22 cellular contexts compared by ENCODE assay signal in genomic region chr19:54458648-54459281, GRCh38. TPM values are rescaled to one million over a fixed set of nuclear protein-coding genes. Genes with fewer than 3 reads are reported as not detected.
A peak's percentile ranks its signal among the peaks of the same experiment; 100 is the strongest.
DNase-seq lines count a peak whose midpoint lies in the region; ATAC-seq and TF ChIP-seq lines count a peak whose summit lies in the region.
"Had no signal": no experiment of that assay in that cellular context is flagged by ENCODE, and none has a peak within 500 bp of the region (broad histone marks: within the 10 kb centered on the region; RNA-seq: fewer than 3 reads in every experiment).

No MANE protein-coding gene starts in this region.

- no peak for DNase-seq in activated CD4-positive, alpha-beta memory T cell treated with anti-CD3 and anti-CD28 coated beads, Interleukin-2, amount 10 ng/mL, durations not matched to agents 7 days and 5 days
- DNase-seq in activated CD4-positive, alpha-beta memory T cell treated with anti-CD3 and anti-CD28 coated beads for 36 hours = no peak
- DNase-seq in activated CD8-positive, alpha-beta T cell treated with anti-CD3 and anti-CD28 coated beads for 36 hours = no peak
- DNase-seq in glutamatergic neuron (no peak), sciatic nerve (ENCODE audit: low spot score) (peak; percentile 60), putamen (ENCODE audit: low spot score) (no peak), foreskin keratinocyte (no peak), amygdala (lab: John Stamatoyannopoulos, UW) (no peak)
- DNase-seq: DMS79 treated with DMSO at 0.1 percent for 48 hours, dorsolateral prefrontal cortex, IMR-90, mesendoderm, NCI-H1930, NCI-H510A, occipital lobe had no signal

- H3K27me3 Mint-ChIP-seq in activated CD4-positive, alpha-beta memory T cell treated with anti-CD3 and anti-CD28 coated beads, Interleukin-2, amount 10 ng/mL, durations not matched to agents 7 days and 5 days = no peaks in the 10 kb centered on the region
- H3K27me3 Mint-ChIP-seq in activated CD4-positive, alpha-beta memory T cell treated with anti-CD3 and anti-CD28 coated beads for 36 hours = no peaks in the 10 kb centered on the region
- no peaks in the 10 kb centered on the region for H3K27me3 Mint-ChIP-seq in activated CD8-positive, alpha-beta T cell treated with anti-CD3 and anti-CD28 coated beads for 36 hours
- peaks cover 12% of the 10 kb centered on the region for H3K27me3 Mint-ChIP-seq in glutamatergic neuron (ENCODE audit: unreplicated experiment)
- H3K27me3 Mint-ChIP-seq: stimulated activated naive CD8-positive, alpha-beta T cell treated with anti-CD3 and anti-CD28 coated beads, Interleukin-15, Interleukin-2, amounts not matched to agents 100 ng/mL and 50 ng/mL, for 24 hours had no signal

- CTCF ChIA-PET in activated CD4-positive, alpha-beta memory T cell treated with anti-CD3 and anti-CD28 coated beads, Interleukin-2, amount 10 ng/mL, durations not matched to agents 7 days and 5 days (lab: Charles Lee) = no interaction called here
- CTCF ChIA-PET in activated CD4-positive, alpha-beta memory T cell treated with anti-CD3 and anti-CD28 coated beads for 36 hours (lab: Charles Lee) = no interaction called here
- CTCF ChIA-PET in activated CD8-positive, alpha-beta T cell treated with anti-CD3 and anti-CD28 coated beads for 36 hours (lab: Charles Lee) = no interaction called here

- H3K27ac ChIP-seq in foreskin keratinocyte = no peak overlapping the region
- H3K27ac ChIP-seq: C4-2B, dorsolateral prefrontal cortex had no signal

- peak overlapping the region; percentile 44 for H3K27ac Mint-ChIP-seq in activated CD4-positive, alpha-beta memory T cell treated with anti-CD3 and anti-CD28 coated beads, Interleukin-2, amount 10 ng/mL, durations not matched to agents 7 days and 5 days
- H3K27ac Mint-ChIP-seq in activated CD4-positive, alpha-beta memory T cell treated with anti-CD3 and anti-CD28 coated beads for 36 hours = no peak overlapping the region
- H3K27ac Mint-ChIP-seq in activated CD8-positive, alpha-beta T cell treated with anti-CD3 and anti-CD28 coated beads for 36 hours = peak overlapping the region; percentile 53
- H3K27ac Mint-ChIP-seq in glutamatergic neuron (ENCODE audit: unreplicated experiment) = peak overlapping the region; percentile 52

- H3K4me1 Mint-ChIP-seq in activated CD4-positive, alpha-beta memory T cell treated with anti-CD3 and anti-CD28 coated beads, Interleukin-2, amount 10 ng/mL, durations not matched to agents 7 days and 5 days = peaks cover 37% of the 10 kb centered on the region
- peaks cover 26% of the 10 kb centered on the region for H3K4me1 Mint-ChIP-seq in activated CD4-positive, alpha-beta memory T cell treated with anti-CD3 and anti-CD28 coated beads for 36 hours (ENCODE audit: low read depth)
- H3K4me1 Mint-ChIP-seq in activated CD8-positive, alpha-beta T cell treated with anti-CD3 and anti-CD28 coated beads for 36 hours (ENCODE audit: low read depth) = peaks cover 22% of the 10 kb centered on the region
- H3K4me1 Mint-ChIP-seq in glutamatergic neuron (ENCODE audit: low read depth, unreplicated experiment) = peaks cover 3% of the 10 kb centered on the region

- no peaks in the 10 kb centered on the region for H3K27me3 ChIP-seq in foreskin keratinocyte
- H3K27me3 ChIP-seq: dorsolateral prefrontal cortex had no signal

- peaks cover 66% of the 10 kb centered on the region for H3K36me3 Mint-ChIP-seq in activated CD4-positive, alpha-beta memory T cell treated with anti-CD3 and anti-CD28 coated beads, Interleukin-2, amount 10 ng/mL, durations not matched to agents 7 days and 5 days (ENCODE audit: low read depth)
- peaks cover 53% of the 10 kb centered on the region for H3K36me3 Mint-ChIP-seq in activated CD4-positive, alpha-beta memory T cell treated with anti-CD3 and anti-CD28 coated beads for 36 hours
- peaks cover 56% of the 10 kb centered on the region for H3K36me3 Mint-ChIP-seq in activated CD8-positive, alpha-beta T cell treated with anti-CD3 and anti-CD28 coated beads for 36 hours (ENCODE audit: low read depth)
- H3K36me3 Mint-ChIP-seq in glutamatergic neuron (ENCODE audit: unreplicated experiment) = no peaks in the 10 kb centered on the region

- no peak for ATAC-seq in activated CD8-positive, alpha-beta T cell treated with anti-CD3 and anti-CD28 coated beads for 36 hours
- ATAC-seq in sciatic nerve (no peak), foreskin keratinocyte (no peak)
- ATAC-seq: SK-N-SH treated with all-trans-retinoic acid at 6 μM for 48 hours had no signal

- H3K4me3 Mint-ChIP-seq in activated CD4-positive, alpha-beta memory T cell treated with anti-CD3 and anti-CD28 coated beads, Interleukin-2, amount 10 ng/mL, durations not matched to agents 7 days and 5 days = no peak overlapping the region
- no peak overlapping the region for H3K4me3 Mint-ChIP-seq in activated CD4-positive, alpha-beta memory T cell treated with anti-CD3 and anti-CD28 coated beads for 36 hours
- H3K4me3 Mint-ChIP-seq in activated CD8-positive, alpha-beta T cell treated with anti-CD3 and anti-CD28 coated beads for 36 hours = no peak overlapping the region
- H3K4me3 Mint-ChIP-seq in glutamatergic neuron (ENCODE audit: unreplicated experiment) = no peak overlapping the region
- H3K4me3 Mint-ChIP-seq: stimulated activated naive CD8-positive, alpha-beta T cell treated with anti-CD3 and anti-CD28 coated beads, Interleukin-15, Interleukin-2, amounts not matched to agents 100 ng/mL and 50 ng/mL, for 24 hours had no signal

- intact Hi-C loops in activated CD4-positive, alpha-beta memory T cell treated with anti-CD3 and anti-CD28 coated beads for 36 hours (cut with micrococcal nuclease) = no loop called here
- intact Hi-C loops in activated CD8-positive, alpha-beta T cell treated with anti-CD3 and anti-CD28 coated beads for 36 hours (cut with micrococcal nuclease) = no loop called here
- intact Hi-C loops in sciatic nerve (cut with DNase I) = no loop called here

- TF ChIP-seq CTCF in activated CD8-positive, alpha-beta T cell treated with anti-CD3 and anti-CD28 coated beads for 36 hours (IDR thresholded peaks at IDR 0.05) = no peak
- no peak for TF ChIP-seq CTCF in glutamatergic neuron (IDR thresholded peaks at IDR 0.05; ENCODE audit: partially characterized antibody, unreplicated experiment)
- TF ChIP-seq CTCF in foreskin keratinocyte (conservative IDR thresholded peaks at IDR 0.05) = no peak

- no peaks in the 10 kb centered on the region for H3K9me3 Mint-ChIP-seq in activated CD4-positive, alpha-beta memory T cell treated with anti-CD3 and anti-CD28 coated beads, Interleukin-2, amount 10 ng/mL, durations not matched to agents 7 days and 5 days
- no peaks in the 10 kb centered on the region for H3K9me3 Mint-ChIP-seq in activated CD4-positive, alpha-beta memory T cell treated with anti-CD3 and anti-CD28 coated beads for 36 hours
- no peaks in the 10 kb centered on the region for H3K9me3 Mint-ChIP-seq in activated CD8-positive, alpha-beta T cell treated with anti-CD3 and anti-CD28 coated beads for 36 hours
- peaks cover 18% of the 10 kb centered on the region for H3K9me3 Mint-ChIP-seq in glutamatergic neuron (ENCODE audit: unreplicated experiment)
- H3K9me3 Mint-ChIP-seq: stimulated activated naive CD8-positive, alpha-beta T cell treated with anti-CD3 and anti-CD28 coated beads, Interleukin-15, Interleukin-2, amounts not matched to agents 100 ng/mL and 50 ng/mL, for 24 hours had no signal

- POLR2A ChIA-PET in activated CD4-positive, alpha-beta memory T cell treated with anti-CD3 and anti-CD28 coated beads, Interleukin-2, amount 10 ng/mL, durations not matched to agents 7 days and 5 days (lab: Charles Lee) = interaction anchor here (1.2 kb wide), 1 partner anchor 10 kb away, joined by 4 read pairs; the partner anchor contains the start of gene LENG8
- POLR2A ChIA-PET in activated CD4-positive, alpha-beta memory T cell treated with anti-CD3 and anti-CD28 coated beads for 36 hours (lab: Charles Lee) = interaction anchor here (0.6 kb wide), 1 partner anchor 68 kb away, joined by 3 read pairs; no protein-coding TSS in a partner anchor
- POLR2A ChIA-PET in activated CD8-positive, alpha-beta T cell treated with anti-CD3 and anti-CD28 coated beads for 36 hours (lab: Charles Lee) = interaction anchor here (0.6 to 2.8 kb wide), 2 partner anchors 9 to 288 kb away, joined by 3 to 35 read pairs; partner anchors contain the start of gene LENG8

- peaks cover 5% of the 10 kb centered on the region for H3K4me1 ChIP-seq in foreskin keratinocyte

RNA-seq across cellular contexts. Expression of gene LENG9, which starts 4.8 kb away (rescaled TPM):
- 1 to 10 TPM; 8.5 to 8.7 TPM for total RNA-seq in activated CD4-positive, alpha-beta memory T cell treated with anti-CD3 and anti-CD28 coated beads, Interleukin-2, amount 10 ng/mL, durations not matched to agents 7 days and 5 days
- total RNA-seq in activated CD4-positive, alpha-beta memory T cell treated with anti-CD3 and anti-CD28 coated beads for 36 hours = 1 to 10 TPM; 5.3 to 5.6 TPM
- total RNA-seq in activated CD8-positive, alpha-beta T cell treated with anti-CD3 and anti-CD28 coated beads for 36 hours = 1 to 10 TPM; 4.3 to 5.5 TPM
- total RNA-seq in glutamatergic neuron (ENCODE audit: unreplicated experiment) = 4.7 TPM
- 6.0 TPM for total RNA-seq in sciatic nerve
- 4.8 and 5.0 TPM in 2 replicates for total RNA-seq in foreskin keratinocyte
- polyA plus RNA-seq in foreskin keratinocyte = 4.1 and 5.2 TPM in 2 replicates
- total RNA-seq: A172 had no signal

RNA-seq across cellular contexts. Expression of gene LENG8, which starts 9.8 kb away (rescaled TPM):
- 100 to 1,000 TPM; 231 to 233 TPM for total RNA-seq in activated CD4-positive, alpha-beta memory T cell treated with anti-CD3 and anti-CD28 coated beads, Interleukin-2, amount 10 ng/mL, durations not matched to agents 7 days and 5 days
- total RNA-seq in activated CD4-positive, alpha-beta memory T cell treated with anti-CD3 and anti-CD28 coated beads for 36 hours = 100 to 1,000 TPM; 163 to 176 TPM
- total RNA-seq in activated CD8-positive, alpha-beta T cell treated with anti-CD3 and anti-CD28 coated beads for 36 hours = 100 to 1,000 TPM; 165 to 170 TPM
- total RNA-seq in glutamatergic neuron (ENCODE audit: unreplicated experiment) (278 TPM), sciatic nerve (305 TPM), foreskin keratinocyte (31.1 and 43.5 TPM in 2 replicates)
- 34.1 and 41.2 TPM in 2 replicates for polyA plus RNA-seq in foreskin keratinocyte

RNA-seq across cellular contexts. Expression of gene CDC42EP5, which starts 14.3 kb away (rescaled TPM):
- total RNA-seq in activated CD4-positive, alpha-beta memory T cell treated with anti-CD3 and anti-CD28 coated beads, Interleukin-2, amount 10 ng/mL, durations not matched to agents 7 days and 5 days = not detected
- total RNA-seq in activated CD4-positive, alpha-beta memory T cell treated with anti-CD3 and anti-CD28 coated beads for 36 hours = not detected
- under 1 TPM; 0.45 to 0.83 TPM for total RNA-seq in activated CD8-positive, alpha-beta T cell treated with anti-CD3 and anti-CD28 coated beads for 36 hours
- not detected for total RNA-seq in glutamatergic neuron (ENCODE audit: unreplicated experiment)
- 52.8 TPM for total RNA-seq in sciatic nerve
- 27.1 and 32.1 TPM in 2 replicates for total RNA-seq in foreskin keratinocyte
- 43.4 and 66.8 TPM in 2 replicates for polyA plus RNA-seq in foreskin keratinocyte
- total RNA-seq: OCI-LY7 had no signal

RNA-seq across cellular contexts. Expression of gene TTYH1, which starts 43.5 kb away (rescaled TPM):
- under 1 TPM; 0.53 to 0.68 TPM for total RNA-seq in activated CD4-positive, alpha-beta memory T cell treated with anti-CD3 and anti-CD28 coated beads, Interleukin-2, amount 10 ng/mL, durations not matched to agents 7 days and 5 days
- not detected for total RNA-seq in activated CD4-positive, alpha-beta memory T cell treated with anti-CD3 and anti-CD28 coated beads for 36 hours
- under 1 TPM in 1 of 2 experiments, not detected in 1; 0.70 TPM for total RNA-seq in activated CD8-positive, alpha-beta T cell treated with anti-CD3 and anti-CD28 coated beads for 36 hours
- total RNA-seq in glutamatergic neuron (ENCODE audit: unreplicated experiment) = 2.9 TPM
- total RNA-seq in sciatic nerve = 72.2 TPM
- total RNA-seq in foreskin keratinocyte = not detected in 2 replicates
- polyA plus RNA-seq in foreskin keratinocyte = not detected in 2 replicates
- total RNA-seq: A172, fibroblast of lung, IMR-90, kidney epithelial cell had no signal
- polyA plus RNA-seq: fibroblast of lung, IMR-90 had no signal

RNA-seq across cellular contexts. Expression of gene LAIR2, which starts 43.9 kb away (rescaled TPM):
- 1 to 10 TPM; 2.4 to 3.8 TPM for total RNA-seq in activated CD4-positive, alpha-beta memory T cell treated with anti-CD3 and anti-CD28 coated beads, Interleukin-2, amount 10 ng/mL, durations not matched to agents 7 days and 5 days
- not detected for total RNA-seq in activated CD4-positive, alpha-beta memory T cell treated with anti-CD3 and anti-CD28 coated beads for 36 hours
- 1 to 10 TPM; 1.5 to 2.1 TPM for total RNA-seq in activated CD8-positive, alpha-beta T cell treated with anti-CD3 and anti-CD28 coated beads for 36 hours
- total RNA-seq in glutamatergic neuron (ENCODE audit: unreplicated experiment) (not detected), sciatic nerve (1.1 TPM), foreskin keratinocyte (not detected in 2 replicates)
- not detected in 2 replicates for polyA plus RNA-seq in foreskin keratinocyte
- total RNA-seq: A172, fibroblast of lung, IMR-90, kidney epithelial cell, occipital lobe, OCI-LY7 had no signal
- polyA plus RNA-seq: fibroblast of lung, IMR-90 had no signal

Comparison
In these comparisons a context has a peak if more than half of its experiments do, and no peak if none do; other contexts are left out.
1. RNA of gene CDC42EP5, which starts 14.3 kb away (total RNA-seq): 52.8 TPM in sciatic nerve (single experiment) and 27.1 to 32.1 TPM in foreskin keratinocyte; 0.45 to 0.83 TPM in activated CD8-positive, alpha-beta T cell treated with anti-CD3 and anti-CD28 coated beads for 36 hours, not detected in activated CD4-positive, alpha-beta memory T cell treated with anti-CD3 and anti-CD28 coated beads for 36 hours, not detected in activated CD4-positive, alpha-beta memory T cell treated with anti-CD3 and anti-CD28 coated beads, Interleukin-2, amount 10 ng/mL, durations not matched to agents 7 days and 5 days and not detected in glutamatergic neuron (single experiment); every median in the first group is over 10 times any median in the second.